In genomic region chr14:23567186-23568020, GRCh38 we compare ENCODE assay signal across 8 cellular contexts. TPM values are rescaled to one million over a fixed set of nuclear protein-coding genes. Genes with fewer than 3 reads are reported as not detected.
DNase-seq lines count a peak whose midpoint lies in the region; ATAC-seq and TF ChIP-seq lines count a peak whose summit lies in the region.

A gene with protein sequence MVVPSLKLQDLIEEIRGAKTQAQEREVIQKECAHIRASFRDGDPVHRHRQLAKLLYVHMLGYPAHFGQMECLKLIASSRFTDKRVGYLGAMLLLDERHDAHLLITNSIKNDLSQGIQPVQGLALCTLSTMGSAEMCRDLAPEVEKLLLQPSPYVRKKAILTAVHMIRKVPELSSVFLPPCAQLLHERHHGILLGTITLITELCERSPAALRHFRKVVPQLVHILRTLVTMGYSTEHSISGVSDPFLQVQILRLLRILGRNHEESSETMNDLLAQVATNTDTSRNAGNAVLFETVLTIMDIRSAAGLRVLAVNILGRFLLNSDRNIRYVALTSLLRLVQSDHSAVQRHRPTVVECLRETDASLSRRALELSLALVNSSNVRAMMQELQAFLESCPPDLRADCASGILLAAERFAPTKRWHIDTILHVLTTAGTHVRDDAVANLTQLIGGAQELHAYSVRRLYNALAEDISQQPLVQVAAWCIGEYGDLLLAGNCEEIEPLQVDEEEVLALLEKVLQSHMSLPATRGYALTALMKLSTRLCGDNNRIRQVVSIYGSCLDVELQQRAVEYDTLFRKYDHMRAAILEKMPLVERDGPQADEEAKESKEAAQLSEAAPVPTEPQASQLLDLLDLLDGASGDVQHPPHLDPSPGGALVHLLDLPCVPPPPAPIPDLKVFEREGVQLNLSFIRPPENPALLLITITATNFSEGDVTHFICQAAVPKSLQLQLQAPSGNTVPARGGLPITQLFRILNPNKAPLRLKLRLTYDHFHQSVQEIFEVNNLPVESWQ (minus strand): TSS chr14:23567791. CDS start chr14:23567314, 477 bp downstream.

- peaks cover 1% of the 10 kb centered on the region for H3K27me3 Mint-ChIP-seq in CD8-positive, alpha-beta T cell (ENCODE audit: low read depth)

- peak within 1 kb of the TSS; percentile 86 for H3K27ac ChIP-seq in CD8-positive, alpha-beta T cell (ENCODE audit: low read depth, low read length)

- peak within 1 kb of the TSS; percentile 97 for H3K4me3 ChIP-seq in CD8-positive, alpha-beta T cell (ENCODE audit: low read depth, low read length)
- H3K4me3 ChIP-seq in endocrine pancreas (ENCODE audit: control insufficient read depth, insufficient read depth, low read length): peak within 1 kb of the TSS; percentile 37

- no peak for TF ChIP-seq CTCF in CD8-positive, alpha-beta T cell (IDR thresholded peaks at IDR 0.05)

- intact Hi-C loops in CD8-positive, alpha-beta T cell (cut with DNase I, micrococcal nuclease): loop anchor here (1.0 to 10.0 kb wide), 7 partner anchors 11 to 547 kb away; partner anchors contain the start of genes DCAF11 (in 1 of the 2), NGDN (in 1 of the 2), NRL (in 1 of the 2) and PABPN1 (in 1 of the 2)

- peaks cover 16% of the 10 kb centered on the region for H3K36me3 ChIP-seq in CD8-positive, alpha-beta T cell (ENCODE audit: insufficient read depth, low read length)
- H3K36me3 ChIP-seq in endocrine pancreas (ENCODE audit: control insufficient read depth, insufficient read depth, low read length): no peaks in the 10 kb centered on the region

- peak within 1 kb of the TSS; percentile 83 for H3K9ac ChIP-seq in endocrine pancreas (ENCODE audit: control insufficient read depth, insufficient read depth, low read length)

- H3K27ac Mint-ChIP-seq in CD8-positive, alpha-beta T cell: peak within 1 kb of the TSS; percentile 97

- H3K4me1 Mint-ChIP-seq in CD8-positive, alpha-beta T cell (ENCODE audit: low read depth): peaks cover 44% of the 10 kb centered on the region

- peaks cover 20% of the 10 kb centered on the region for H3K4me1 ChIP-seq in CD8-positive, alpha-beta T cell (ENCODE audit: insufficient read depth, low read length)
- H3K4me1 ChIP-seq in endocrine pancreas (ENCODE audit: control insufficient read depth, insufficient read depth, low read length): no peaks in the 10 kb centered on the region

- peak within 1 kb of the TSS; percentile 99 for H3K4me3 Mint-ChIP-seq in CD8-positive, alpha-beta T cell

- H3K27me3 ChIP-seq in CD8-positive, alpha-beta T cell (ENCODE audit: insufficient read depth, low read length): no peaks in the 10 kb centered on the region
- H3K27me3 ChIP-seq in endocrine pancreas (ENCODE audit: control insufficient read depth, insufficient read depth, low read length): no peaks in the 10 kb centered on the region

- H3K9me3 ChIP-seq in CD8-positive, alpha-beta T cell (ENCODE audit: low read length): no peaks in the 10 kb centered on the region
- H3K9me3 ChIP-seq in endocrine pancreas (ENCODE audit: control insufficient read depth, low read length): no peaks in the 10 kb centered on the region

- DNase-seq in CD8-positive, alpha-beta T cell: peak; percentile 66 to 92 (median 84)
- peak; percentile 92 for DNase-seq in HPDE6-E6E7 (ENCODE audit: extremely low spot score)
- DNase-seq in NOMO-1 (lab: John Stamatoyannopoulos, UW; ENCODE audit: unreplicated experiment in 2 of 2): peak; percentile 78 to 85
- DNase-seq in activated CD8-positive, alpha-beta memory T cell treated with anti-CD3 and anti-CD28 coated beads for 4 hours (ENCODE audit: low read depth in 2 of 2): peak; percentile 64 to 69
- DNase-seq in mesenteric fat pad (ENCODE audit: low spot score): peak; percentile 93
- peak; percentile 63 to 71 for DNase-seq in stimulated activated CD8-positive, alpha-beta memory T cell treated with anti-CD3 and anti-CD28 coated beads, Interleukin-2, amount 100 ng/mL, for 1 hour (ENCODE audit: low read depth in 2 of 2)

- POLR2A ChIA-PET in CD8-positive, alpha-beta T cell (lab: Charles Lee): interaction anchor here (0.6 to 1.7 kb wide), 6 partner anchors 10 to 366 kb away, joined by 3 to 6 read pairs (median 4); partner anchors contain the start of genes JPH4 and THTPA

- CTCF ChIA-PET in CD8-positive, alpha-beta T cell (lab: Charles Lee): interaction anchor here (0.6 to 7.9 kb wide), 8 partner anchors 7 to 96 kb away, joined by 3 to 45 read pairs (median 3); no protein-coding TSS in a partner anchor

- no peaks in the 10 kb centered on the region for H3K9me3 Mint-ChIP-seq in CD8-positive, alpha-beta T cell

- peaks cover 41% of the 10 kb centered on the region for H3K36me3 Mint-ChIP-seq in CD8-positive, alpha-beta T cell

- peak; percentile 90 for ATAC-seq in CD8-positive, alpha-beta T cell
- peak; percentile 94 for ATAC-seq in GM19463 (IDR thresholded peaks at IDR 0.05; ENCODE audit: unreplicated experiment)

RNA-seq across cellular contexts. Expression of the gene that starts here (rescaled TPM):
- total RNA-seq in CD8-positive, alpha-beta T cell: 100 to 1,000 TPM; 153 to 160 TPM
- total RNA-seq in mesenteric fat pad: 32.8 TPM

Comparison
In these comparisons a context has a peak if more than half of its experiments do, and no peak if none do; other contexts are left out.
1. Peak in every context shown above with its lines: DNase-seq, ATAC-seq, H3K4me3 ChIP-seq and H3K27ac ChIP-seq.